In genomic region chr19:57473646-57474045, GRCh38 we compare ENCODE assay signal across 1 cellular context.
TF ChIP-seq lines count a peak whose summit lies in the region.

No MANE protein-coding gene starts in this region.

TF ChIP-seq in HEK293, 187 proteins besides CTCF, POLR2A, EP300 and RAD21 (continued from another document):
- no peak for TF ChIP-seq TSHZ1 (tag by site-specific recombination; IDR thresholded peaks at IDR 0.05; ENCODE audit: borderline replicate concordance)
- TF ChIP-seq ELK4 (IDR thresholded peaks at IDR 0.05; ENCODE audit: borderline replicate concordance, low read depth, low read length), result no peak
- TF ChIP-seq ZBTB26 (tag by site-specific recombination; optimal IDR thresholded peaks at IDR 0.05), result no peak
- no peak for TF ChIP-seq ZNF830 (tag by site-specific recombination; IDR thresholded peaks at IDR 0.05; ENCODE audit: low read depth)
- no peak for TF ChIP-seq ZNF239 (tag by site-specific recombination; IDR thresholded peaks at IDR 0.05)
- TF ChIP-seq ZNF626 (tag by site-specific recombination; IDR thresholded peaks at IDR 0.05), result 0 out of 2 replicates have a peak, but pooled peaks have one; percentile 28
- peak; percentile 99 for TF ChIP-seq SETDB1 (IDR thresholded peaks at IDR 0.05; ENCODE audit: insufficient read length, low read length)
- no peak for TF ChIP-seq ZNF768 (tag by site-specific recombination; IDR thresholded peaks at IDR 0.05)
- no peak for TF ChIP-seq ZBTB6 (tag by site-specific recombination; IDR thresholded peaks at IDR 0.05)
- TF ChIP-seq ZNF223 (tag by site-specific recombination; IDR thresholded peaks at IDR 0.05), result no peak
- TF ChIP-seq SALL2 (tag by site-specific recombination; IDR thresholded peaks at IDR 0.05; ENCODE audit: borderline replicate concordance), result no peak
- TF ChIP-seq ZNF155 (tag by site-specific recombination; IDR thresholded peaks at IDR 0.05), result no peak
- TF ChIP-seq ZBTB49 (tag by site-specific recombination; IDR thresholded peaks at IDR 0.05; ENCODE audit: low read depth), result no peak
- TF ChIP-seq ZNF624 (tag by site-specific recombination; IDR thresholded peaks at IDR 0.05), result no peak
- TF ChIP-seq ZNF664 (tag by site-specific recombination; IDR thresholded peaks at IDR 0.05), result no peak
- no peak for TF ChIP-seq PRDM4 (tag by site-specific recombination; IDR thresholded peaks at IDR 0.05)
TF ChIP-seq in HEK293: peak in this region for 3.
